ENCODE assay signal across 8 cellular contexts in the genomic region with DNA sequence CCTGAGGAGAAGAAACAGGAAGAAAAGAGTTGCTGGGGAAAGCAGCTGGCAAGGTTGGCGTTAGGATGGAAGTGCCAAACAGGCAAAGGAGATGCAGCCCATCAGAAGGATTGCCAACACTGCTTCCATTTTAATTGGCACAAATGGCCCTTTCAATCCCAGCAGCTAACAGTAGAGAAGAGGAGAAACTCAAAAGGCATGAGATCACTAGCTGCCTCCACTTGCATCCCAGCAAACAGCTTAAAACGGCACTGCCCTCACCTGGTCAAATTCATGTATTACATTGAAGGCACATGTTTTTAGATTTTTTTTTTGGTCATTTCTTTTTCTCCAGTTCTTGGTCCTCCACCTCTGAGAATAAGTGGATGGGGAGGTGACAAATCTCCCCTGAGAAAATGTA. TPM values are rescaled to one million over a fixed set of nuclear protein-coding genes. Genes with fewer than 3 reads are reported as not detected.
DNase-seq lines count a peak whose midpoint lies in the region; ATAC-seq and TF ChIP-seq lines count a peak whose summit lies in the region.

No MANE protein-coding gene starts in this region.

- no peaks in the 10 kb centered on the region for H3K9me3 ChIP-seq in uterus

- H3K27ac ChIP-seq in uterus: no peak overlapping the region

- no peaks in the 10 kb centered on the region for H3K36me3 ChIP-seq in uterus

- peak; percentile 53 to 55 for ATAC-seq in naive thymus-derived CD8-positive, alpha-beta T cell
- no peak for ATAC-seq in GM21717 (IDR thresholded peaks at IDR 0.05; ENCODE audit: unreplicated experiment)

- H3K4me3 ChIP-seq in epithelial cell of proximal tubule (ENCODE audit: low read depth, low read length): no peak overlapping the region
- H3K4me3 ChIP-seq in uterus: no peak overlapping the region

- no peak for TF ChIP-seq POLR2A in uterus (IDR thresholded peaks at IDR 0.05)

- no peak overlapping the region for H3K4me3 Mint-ChIP-seq in naive thymus-derived CD8-positive, alpha-beta T cell

- POLR2A ChIA-PET in naive thymus-derived CD8-positive, alpha-beta T cell (lab: Charles Lee): interaction anchor here (1.0 kb wide), 1 partner anchor 71 kb away, joined by 5 read pairs; no protein-coding TSS in a partner anchor

- no peaks in the 10 kb centered on the region for H3K27me3 ChIP-seq in uterus

- TF ChIP-seq CTCF in AG09319 (IDR thresholded peaks at IDR 0.05; ENCODE audit: low read depth, low read length) (peak; percentile 60), GM13977 (IDR thresholded peaks at IDR 0.05; ENCODE audit: extremely low read depth, insufficient read depth, missing control alignments) (peak; percentile 70), epithelial cell of proximal tubule (conservative IDR thresholded peaks at IDR 0.05; ENCODE audit: low read depth, low read length) (peak; percentile 60), uterus (IDR thresholded peaks at IDR 0.05) (peak; percentile 40 to 61 (median 49))

- in situ Hi-C loops in GM13977 (cut with MboI; ENCODE audit: low pct_unique_long_range_greater_than_20kb, low sequenced_read_pairs, unreplicated experiment): no loop called here

- H3K36me3 Mint-ChIP-seq in naive thymus-derived CD8-positive, alpha-beta T cell: no peaks in the 10 kb centered on the region

- H3K27ac Mint-ChIP-seq in naive thymus-derived CD8-positive, alpha-beta T cell: peak overlapping the region in 3 of 10 donors; percentile 35 to 70 (median 40)

- intact Hi-C loops in uterus (cut with DNase I; ENCODE audit: low total_unique reads): no loop called here

- no peaks in the 10 kb centered on the region for H3K27me3 Mint-ChIP-seq in naive thymus-derived CD8-positive, alpha-beta T cell

- no peaks in the 10 kb centered on the region for H3K9me3 Mint-ChIP-seq in naive thymus-derived CD8-positive, alpha-beta T cell

- no peaks in the 10 kb centered on the region for H3K4me1 ChIP-seq in uterus

- H3K4me1 Mint-ChIP-seq in naive thymus-derived CD8-positive, alpha-beta T cell: peaks cover 3 to 19% (median 15%) of the 10 kb centered on the region in 4 donors

- DNase-seq in AG09319 (ENCODE audit: extremely low read depth, low read depth): peak; percentile 30
- DNase-seq in GM13977 (ENCODE audit: low spot score): no peak
- DNase-seq in NCI-H345 treated with DMSO at 0.1 percent for 48 hours (lab: John Stamatoyannopoulos, UW; ENCODE audit: unreplicated experiment): peak; percentile 14
- peak; percentile 37 to 39 for DNase-seq in activated CD4-positive, alpha-beta T cell treated with anti-CD3 and anti-CD28 coated beads, Interleukin-2, amount 50 U/mL, for 4 hours
- DNase-seq in epithelial cell of proximal tubule (ENCODE audit: low read depth): no peak
- DNase-seq in naive thymus-derived CD8-positive, alpha-beta T cell: peak; percentile 17 to 78 (median 52)
- peak in 1 of 2 donors; percentile 43 for DNase-seq in uterus

RNA-seq across cellular contexts. Expression of a gene that starts 34.1 kb away (rescaled TPM):
- total RNA-seq in epithelial cell of proximal tubule (not detected in 2 replicates), uterus (under 1 TPM in 1 of 4 donors, not detected in 3; 0.28 TPM)
- total RNA-seq in naive thymus-derived CD8-positive, alpha-beta T cell: 10 to 100 TPM; 10.4 to 10.5 TPM
- polyA plus RNA-seq in naive thymus-derived CD8-positive, alpha-beta T cell: 10 to 100 TPM; 23.5 to 34.7 (median 33.6) TPM

Comparison
In these comparisons a context has a peak if more than half of its experiments do, and no peak if none do; other contexts are left out.
1. DNase-seq: peak in AG09319 (single experiment), NCI-H345 treated with DMSO at 0.1 percent for 48 hours (single experiment), activated CD4-positive, alpha-beta T cell treated with anti-CD3 and anti-CD28 coated beads, Interleukin-2, amount 50 U/mL, for 4 hours (2 of 2) and naive thymus-derived CD8-positive, alpha-beta T cell (10 of 10); none in GM13977 (single experiment) and epithelial cell of proximal tubule (single experiment).
2. RNA of a gene that starts 34.1 kb away (total RNA-seq): 10.4 to 10.5 TPM in naive thymus-derived CD8-positive, alpha-beta T cell; 0.28 TPM in uterus and not detected in epithelial cell of proximal tubule; every median in the first group is over 4 times any median in the second.
3. Peak in every context shown above with its lines, with median percentiles within 50 percentile points of each other: CTCF ChIP-seq.